ENCODE assay signal across 36 cellular contexts in genomic region chr22:47782461-47783075, GRCh38.
"Had no signal": no experiment of that assay in that cellular context is flagged by ENCODE, and none has a peak within 500 bp of the region (broad histone marks: within the 10 kb centered on the region; RNA-seq: fewer than 3 reads in every experiment).

No MANE protein-coding gene starts in this region.

- H3K79me2 ChIP-seq: hepatocyte had no signal

- H3K9me3 Mint-ChIP-seq: activated naive CD4-positive, alpha-beta T cell treated with anti-CD3 and anti-CD28 coated beads, Interleukin-2, amount 50 U/mL, for 24 hours; activated T-helper 2 cell treated with anti-CD3 and anti-CD28 coated beads, Interferon-gamma antibody, Interleukin-2, Interleukin-4, amounts not matched to agents 10 μg/mL and 5 μg/mL and 100 μg/mL, durations not matched to agents 14 hours and 24 hours and 36 hours; T-helper 1 cell treated with Interleukin-12 subunit alpha and Interleukin-12 subunit beta and Interleukin-4 antibody, amounts not matched to agents 30 μg/mL and 1 μg/mL, for 36 hours had no signal

- FAIRE-seq: keratinocyte, small intestine, TTC549 had no signal

- H3K4me3 ChIP-seq: body of pancreas, colonic mucosa, dorsolateral prefrontal cortex, gastroesophageal sphincter, hepatocyte, sigmoid colon, thyroid gland, upper lobe of right lung had no signal

- DNase-seq: activated CD4-positive, alpha-beta T cell treated with anti-CD3 and anti-CD28 coated beads for 4 hours; activated CD4-positive, alpha-beta T cell treated with anti-CD3 and anti-CD28 coated beads, Interleukin-2, amount 50 U/mL, for 48 hours; activated naive CD8-positive, alpha-beta T cell treated with anti-CD3 and anti-CD28 coated beads, Interleukin-2, amount 50 U/mL, for 24 hours; activated T-cell treated with anti-CD3 and anti-CD28 coated beads, Interleukin-2, amount 50 U/mL, for 48 hours; amygdala; body of pancreas; cerebellar nuclear complex; colonic mucosa; dorsolateral prefrontal cortex; effector memory CD4-positive, alpha-beta T cell; erythroblast; midbrain; naive thymus-derived CD4-positive, alpha-beta T cell; sigmoid colon; SK-N-SH; small intestine; stimulated activated CD4-positive, alpha-beta T cell treated with anti-CD3 and anti-CD28 coated beads, Interleukin-1b, Interleukin-23, amount 100 ng/mL, for 48 hours; stimulated activated CD4-positive, alpha-beta T cell treated with anti-CD3 and anti-CD28 coated beads, Interleukin-4, amount 100 ng/mL, for 4 hours; stimulated activated CD8-positive, alpha-beta memory T cell treated with anti-CD3 and anti-CD28 coated beads, Interleukin-4, amount 100 ng/mL, for 48 hours; stimulated activated naive CD8-positive, alpha-beta T cell treated with anti-CD3 and anti-CD28 coated beads, Interleukin-15, amount 100 ng/mL, for 72 hours; substantia nigra; SW 1271; T-helper 9 cell; thyroid gland; upper lobe of right lung had no signal

- H3K9me3 ChIP-seq: colonic mucosa, sigmoid colon, SK-N-SH, thyroid gland, upper lobe of right lung had no signal

- H3K4me2 ChIP-seq: hepatocyte, SK-N-SH had no signal

- H3K36me3 ChIP-seq: colonic mucosa, gastroesophageal sphincter, sigmoid colon, thyroid gland, upper lobe of right lung had no signal

- H3K4me3 Mint-ChIP-seq: activated naive CD4-positive, alpha-beta T cell treated with anti-CD3 and anti-CD28 coated beads, Interleukin-2, amount 50 U/mL, for 24 hours; activated naive CD8-positive, alpha-beta T cell treated with anti-CD3 and anti-CD28 coated beads, Interleukin-2, amount 50 U/mL, for 24 hours; naive thymus-derived CD4-positive, alpha-beta T cell; neural crest cell; stimulated activated memory B cell treated with anti-CD40 and anti-IgM and Interleukin-4, amounts not matched to agents 10 μg/mL and 1 μg/mL and 100 μg/mL, for 72 hours; stimulated activated naive CD8-positive, alpha-beta T cell treated with anti-CD3 and anti-CD28 coated beads, Interleukin-15, amount 100 ng/mL, for 72 hours; T-helper 1 cell treated with Interleukin-12 subunit alpha and Interleukin-12 subunit beta and Interleukin-4 antibody, amounts not matched to agents 30 μg/mL and 1 μg/mL, for 36 hours had no signal

- H3K27ac ChIP-seq: body of pancreas, colonic mucosa, gastroesophageal sphincter, hepatocyte, sigmoid colon, thyroid gland, upper lobe of right lung, VCaP had no signal

- H3K4me1 Mint-ChIP-seq: activated naive CD4-positive, alpha-beta T cell treated with anti-CD3 and anti-CD28 coated beads, Interleukin-2, amount 50 U/mL, for 24 hours; activated naive CD8-positive, alpha-beta T cell treated with anti-CD3 and anti-CD28 coated beads, Interleukin-2, amount 50 U/mL, for 24 hours; naive thymus-derived CD4-positive, alpha-beta T cell; neural crest cell; stimulated activated memory B cell treated with anti-CD40 and anti-IgM and Interleukin-4, amounts not matched to agents 10 μg/mL and 1 μg/mL and 100 μg/mL, for 72 hours; stimulated activated naive CD8-positive, alpha-beta T cell treated with anti-CD3 and anti-CD28 coated beads, Interleukin-15, amount 100 ng/mL, for 72 hours had no signal

- H3K27ac Mint-ChIP-seq: activated naive CD4-positive, alpha-beta T cell treated with anti-CD3 and anti-CD28 coated beads, Interleukin-2, amount 50 U/mL, for 24 hours; activated naive CD8-positive, alpha-beta T cell treated with anti-CD3 and anti-CD28 coated beads, Interleukin-2, amount 50 U/mL, for 24 hours; activated T-helper 2 cell treated with anti-CD3 and anti-CD28 coated beads, Interferon-gamma antibody, Interleukin-2, Interleukin-4, amounts not matched to agents 10 μg/mL and 5 μg/mL and 100 μg/mL, durations not matched to agents 14 hours and 24 hours and 36 hours; naive thymus-derived CD4-positive, alpha-beta T cell; stimulated activated memory B cell treated with anti-CD40 and anti-IgM and Interleukin-4, amounts not matched to agents 10 μg/mL and 1 μg/mL and 100 μg/mL, for 72 hours; T-helper 1 cell treated with Interleukin-12 subunit alpha and Interleukin-12 subunit beta and Interleukin-4 antibody, amounts not matched to agents 30 μg/mL and 1 μg/mL, for 36 hours had no signal

- H3K36me3 Mint-ChIP-seq: activated naive CD4-positive, alpha-beta T cell treated with anti-CD3 and anti-CD28 coated beads, Interleukin-2, amount 50 U/mL, for 24 hours; stimulated activated memory B cell treated with anti-CD40 and anti-IgM and Interleukin-4, amounts not matched to agents 10 μg/mL and 1 μg/mL and 100 μg/mL, for 72 hours had no signal

- H3K9ac ChIP-seq: SK-N-SH had no signal

- H2AFZ ChIP-seq: hepatocyte had no signal

- ATAC-seq: activated naive CD8-positive, alpha-beta T cell treated with anti-CD3 and anti-CD28 coated beads, Interleukin-2, amount 50 U/mL, for 24 hours; body of pancreas; gastroesophageal sphincter; left colon; naive thymus-derived CD4-positive, alpha-beta T cell; stimulated activated memory B cell treated with anti-CD40 and anti-IgM and Interleukin-4, amounts not matched to agents 10 μg/mL and 1 μg/mL and 100 μg/mL, for 72 hours; stimulated activated naive CD8-positive, alpha-beta T cell treated with anti-CD3 and anti-CD28 coated beads, Interleukin-15, amount 100 ng/mL, for 72 hours had no signal

- H3K27me3 ChIP-seq: colonic mucosa, hepatocyte, thyroid gland had no signal

- H3K4me1 ChIP-seq: body of pancreas, colonic mucosa, gastroesophageal sphincter, sigmoid colon, thyroid gland, upper lobe of right lung had no signal
